In the genomic region with DNA sequence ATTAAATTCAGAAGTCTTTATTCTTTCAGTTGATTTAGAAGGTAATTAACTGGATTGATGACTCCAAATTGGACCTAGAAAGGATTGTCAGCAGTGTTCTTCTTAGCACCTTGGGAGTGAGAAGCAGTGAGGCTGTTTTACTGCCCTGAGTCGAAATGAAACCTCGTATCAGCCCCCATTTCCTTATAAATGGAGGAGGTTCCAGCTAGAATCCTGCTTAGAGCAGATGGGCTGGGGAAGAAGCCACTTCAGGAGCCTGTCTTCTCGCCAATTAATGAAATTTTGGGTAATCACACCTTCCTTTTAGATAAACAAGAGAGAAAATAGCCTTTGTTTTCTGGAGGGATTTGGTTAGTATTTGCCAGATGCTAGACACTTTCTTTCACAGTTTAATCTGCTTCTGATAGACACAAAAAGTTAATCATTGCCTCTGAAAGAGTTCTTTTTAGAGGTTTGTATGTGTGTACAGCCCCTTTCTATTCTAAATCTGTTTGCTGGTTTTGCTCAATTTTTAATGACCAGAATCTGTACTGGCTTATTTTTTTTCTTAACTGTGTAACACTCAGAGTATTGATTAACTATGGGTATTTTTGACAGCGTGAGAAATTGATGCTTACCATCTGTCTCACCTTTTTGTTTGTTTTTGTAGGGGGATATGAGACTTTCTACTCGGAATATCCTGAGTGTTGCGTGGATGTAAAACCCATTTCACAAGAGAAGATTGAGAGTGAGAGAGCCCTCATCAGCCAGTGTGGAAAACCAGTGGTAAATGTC, we compare ENCODE assay signal across 7 cellular contexts. TPM values are rescaled to one million over a fixed set of nuclear protein-coding genes. Genes with fewer than 3 reads are reported as not detected.
DNase-seq lines count a peak whose midpoint lies in the region; ATAC-seq and TF ChIP-seq lines count a peak whose summit lies in the region.

No MANE protein-coding gene starts in this region.

- H3K4me2 ChIP-seq in OCI-LY7 (ENCODE audit: low read length) (peak overlapping the region; percentile 70), skeletal muscle satellite cell (ENCODE audit: low read length) (peak overlapping the region; percentile 94)

- H3K9ac ChIP-seq in skeletal muscle satellite cell (ENCODE audit: low read depth, low read length): peak overlapping the region; percentile 99

- CTCF ChIA-PET in OCI-LY7 (lab: Charles Lee; ENCODE audit: unreplicated experiment): no interaction called here

- no peaks in the 10 kb centered on the region for H3K79me2 ChIP-seq in OCI-LY7 (ENCODE audit: insufficient read depth, low read depth, low read length)

- intact Hi-C loops in OCI-LY7 (cut with micrococcal nuclease; ENCODE audit: unreplicated experiment): loop anchor here (2.0 kb wide), 1 partner anchor 27 kb away; no protein-coding TSS in a partner anchor

- H3K27me3 ChIP-seq in effector memory CD4-positive, alpha-beta T cell (replicated peaks; ENCODE audit: control insufficient read depth, insufficient read depth, low read length, poor library complexity, severe bottlenecking): no peaks in the 10 kb centered on the region
- H3K27me3 ChIP-seq in skeletal muscle satellite cell (ENCODE audit: control insufficient read depth, insufficient read depth, low read length): no peaks in the 10 kb centered on the region

- no TSS peak for BruUV-seq in OCI-LY7 (replicated peaks; lab: Mats Ljungman, UMichigan)

- ATAC-seq in GM18909 (IDR thresholded peaks at IDR 0.05; ENCODE audit: poor library complexity, unreplicated experiment) (peak; percentile 18), HG02623 (IDR thresholded peaks at IDR 0.05; ENCODE audit: unreplicated experiment) (no peak)

- H3K27ac ChIP-seq in OCI-LY7 (ENCODE audit: low read depth, low read length, poor library complexity, severe bottlenecking): no peak overlapping the region
- peak overlapping the region; percentile 76 for H3K27ac ChIP-seq in effector memory CD4-positive, alpha-beta T cell (ENCODE audit: insufficient read depth, low read length, poor library complexity, severe bottlenecking)

- POLR2A ChIA-PET in OCI-LY7 (lab: Charles Lee): interaction anchor here (0.7 to 1.3 kb wide), 6 partner anchors 9 to 1111 kb away, joined by 3 to 4 read pairs (median 4); no protein-coding TSS in a partner anchor

- H3K36me3 ChIP-seq in OCI-LY7 (ENCODE audit: insufficient read depth, low read length): no peaks in the 10 kb centered on the region
- peaks cover 3% of the 10 kb centered on the region for H3K36me3 ChIP-seq in effector memory CD4-positive, alpha-beta T cell (ENCODE audit: control insufficient read depth, insufficient read depth, low read length)
- H3K36me3 ChIP-seq in skeletal muscle satellite cell (ENCODE audit: insufficient read depth, low read length): peaks cover 72% of the 10 kb centered on the region

- no peak for DNase-seq in OCI-LY7 (ENCODE audit: low spot score)
- no peak for DNase-seq in effector memory CD4-positive, alpha-beta T cell
- DNase-seq in HPDE6-E6E7 (ENCODE audit: extremely low spot score): no peak
- no peak for DNase-seq in GM19238 (ENCODE audit: insufficient read length, low spot score)

- no peaks in the 10 kb centered on the region for H4K20me1 ChIP-seq in OCI-LY7 (ENCODE audit: insufficient read depth, low read length)

- H3K9me3 ChIP-seq in OCI-LY7 (ENCODE audit: low read length): no peaks in the 10 kb centered on the region
- no peaks in the 10 kb centered on the region for H3K9me3 ChIP-seq in effector memory CD4-positive, alpha-beta T cell (ENCODE audit: control insufficient read depth, low read length)
- no peaks in the 10 kb centered on the region for H3K9me3 ChIP-seq in skeletal muscle satellite cell (replicated peaks; ENCODE audit: low read length)

- H3K4me1 ChIP-seq in OCI-LY7 (ENCODE audit: insufficient read depth, low read length, poor library complexity, severe bottlenecking) (peaks cover 49% of the 10 kb centered on the region), skeletal muscle satellite cell (ENCODE audit: control insufficient read depth, insufficient read depth, low read length) (peaks cover 45% of the 10 kb centered on the region)
- peaks cover 50% of the 10 kb centered on the region for H3K4me1 ChIP-seq in effector memory CD4-positive, alpha-beta T cell (ENCODE audit: control insufficient read depth, insufficient read depth, low read length, poor library complexity, severe bottlenecking)

- H3K9me2 ChIP-seq in OCI-LY7 (ENCODE audit: insufficient read depth, low read length): no peaks in the 10 kb centered on the region

- H2AFZ ChIP-seq in OCI-LY7 (ENCODE audit: low read length): no peak overlapping the region

- H3K4me3 ChIP-seq in OCI-LY7 (ENCODE audit: low read depth, low read length, poor library complexity, severe bottlenecking) (no peak overlapping the region), skeletal muscle satellite cell (ENCODE audit: low read length) (peak overlapping the region; percentile 86)
- peak overlapping the region; percentile 1 for H3K4me3 ChIP-seq in effector memory CD4-positive, alpha-beta T cell (ENCODE audit: insufficient read depth, low read depth, low read length, poor library complexity, severe bottlenecking)

- TF ChIP-seq CTCF in OCI-LY7 (conservative IDR thresholded peaks at IDR 0.05; ENCODE audit: low read length): no peak

RNA-seq across cellular contexts. Expression of a gene that starts 4.6 kb away (rescaled TPM):
- total RNA-seq in OCI-LY7 (2014; rRNA removed; shearing (Covaris generic)): 0.06 and 0.08 TPM in 2 replicates
- total RNA-seq in OCI-LY7 (2022): 0.28 and 0.97 TPM in 2 replicates
- 35.2 and 70.1 TPM in 2 replicates for total RNA-seq in skeletal muscle satellite cell (2012; rRNA removed)
